ENCODE assay signal across 30 cellular contexts in the genomic region with DNA sequence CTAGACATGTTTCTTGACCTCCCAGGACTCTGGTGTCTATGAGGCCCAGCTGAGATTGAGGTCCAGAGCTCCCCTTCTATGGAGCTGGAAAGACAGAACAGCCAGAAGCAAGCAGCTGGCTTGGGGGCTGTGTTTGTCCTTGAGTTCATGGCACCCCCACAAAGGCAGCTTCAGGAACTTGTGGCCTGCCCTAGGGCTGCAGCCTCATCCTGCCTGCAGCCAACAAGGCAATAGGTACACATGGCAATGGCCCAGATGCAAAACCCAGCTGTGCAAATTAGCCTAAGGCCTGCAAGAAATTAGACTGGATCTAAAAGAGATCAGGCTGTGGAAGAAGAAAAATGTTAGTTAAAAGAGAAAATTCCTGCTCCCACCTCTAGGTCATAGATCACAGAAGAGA.
"Had no signal": no experiment of that assay in that cellular context is flagged by ENCODE, and none has a peak within 500 bp of the region (broad histone marks: within the 10 kb centered on the region; RNA-seq: fewer than 3 reads in every experiment).

No MANE protein-coding gene starts in this region.

- H2AFZ ChIP-seq: parathyroid adenoma had no signal

- H3K9ac ChIP-seq: parathyroid adenoma had no signal

- H3K27ac Mint-ChIP-seq: natural killer cell treated with Interleukin-12 subunit alpha and Interleukin-12 subunit beta and Interleukin-15 and Interleukin-18, amount 100 ng/mL, for 72 hours; nephron progenitor cell; progenitor cell of endocrine pancreas; stimulated activated effector memory CD8-positive, alpha-beta T cell treated with anti-CD3 and anti-CD28 coated beads, Interleukin-12 subunit alpha, Interleukin-12 subunit beta, amount 100 ng/mL, for 72 hours; stimulated activated naive B cell treated with anti-CD40 and anti-IgM and Interleukin-4, amounts not matched to agents 10 μg/mL and 1 μg/mL and 100 μg/mL, for 72 hours; stimulated activated naive CD8-positive, alpha-beta T cell treated with anti-CD3 and anti-CD28 coated beads, Interleukin-15, Interleukin-2, amounts not matched to agents 100 ng/mL and 50 ng/mL, for 24 hours had no signal

- H3K36me3 Mint-ChIP-seq: stimulated activated effector memory CD8-positive, alpha-beta T cell treated with anti-CD3 and anti-CD28 coated beads, Interleukin-12 subunit alpha, Interleukin-12 subunit beta, amount 100 ng/mL, for 72 hours; stimulated activated naive B cell treated with anti-CD40 and anti-IgM and Interleukin-4, amounts not matched to agents 10 μg/mL and 1 μg/mL and 100 μg/mL, for 72 hours had no signal

- H3K79me2 ChIP-seq: parathyroid adenoma had no signal

- H3K9me3 ChIP-seq: neutrophil, ovary, right lobe of liver, sigmoid colon, thoracic aorta, thyroid gland, upper lobe of right lung, uterus had no signal

- H3K4me3 ChIP-seq: ovary, psoas muscle, right lobe of liver, sigmoid colon, stomach, thoracic aorta, thyroid gland, tibial nerve, upper lobe of right lung, uterus had no signal

- H3K4me3 Mint-ChIP-seq: naive thymus-derived CD8-positive, alpha-beta T cell; natural killer cell treated with Interleukin-12 subunit alpha and Interleukin-12 subunit beta and Interleukin-15 and Interleukin-18, amount 100 ng/mL, for 72 hours; nephron progenitor cell; neural crest cell; stimulated activated effector memory CD8-positive, alpha-beta T cell treated with anti-CD3 and anti-CD28 coated beads, Interleukin-12 subunit alpha, Interleukin-12 subunit beta, amount 100 ng/mL, for 72 hours; stimulated activated naive B cell treated with anti-CD40 and anti-IgM and Interleukin-4, amounts not matched to agents 10 μg/mL and 1 μg/mL and 100 μg/mL, for 72 hours; stimulated activated naive CD8-positive, alpha-beta T cell treated with anti-CD3 and anti-CD28 coated beads, Interleukin-15, Interleukin-2, amounts not matched to agents 100 ng/mL and 50 ng/mL, for 24 hours had no signal

- H3K4me1 Mint-ChIP-seq: naive thymus-derived CD8-positive, alpha-beta T cell; neural crest cell; stimulated activated effector memory CD8-positive, alpha-beta T cell treated with anti-CD3 and anti-CD28 coated beads, Interleukin-12 subunit alpha, Interleukin-12 subunit beta, amount 100 ng/mL, for 72 hours; stimulated activated naive B cell treated with anti-CD40 and anti-IgM and Interleukin-4, amounts not matched to agents 10 μg/mL and 1 μg/mL and 100 μg/mL, for 72 hours had no signal

- H3K27me3 ChIP-seq: neutrophil, ovary, right lobe of liver, sigmoid colon, thyroid gland, tibial nerve, upper lobe of right lung, uterus had no signal

- H3K36me3 ChIP-seq: neutrophil, ovary, right lobe of liver, sigmoid colon, stomach, thoracic aorta, thyroid gland, tibial nerve, upper lobe of right lung, uterus had no signal

- H3K27me3 Mint-ChIP-seq: progenitor cell of endocrine pancreas; stimulated activated naive CD8-positive, alpha-beta T cell treated with anti-CD3 and anti-CD28 coated beads, Interleukin-15, Interleukin-2, amounts not matched to agents 100 ng/mL and 50 ng/mL, for 24 hours had no signal

- H3K27ac ChIP-seq: neutrophil, ovary, parathyroid adenoma, psoas muscle, right lobe of liver, sigmoid colon, stomach, thoracic aorta, thyroid gland, tibial nerve, upper lobe of right lung, uterus had no signal

- H3K4me1 ChIP-seq: parathyroid adenoma, psoas muscle, right lobe of liver, sigmoid colon, stomach, thyroid gland, tibial nerve, upper lobe of right lung, uterus had no signal

- DNase-seq: naive thymus-derived CD8-positive, alpha-beta T cell; nephron progenitor cell; nucleus accumbens; ovary; posterior cingulate gyrus; psoas muscle; right cardiac atrium; right lobe of liver; sigmoid colon; small intestine; stimulated activated CD4-positive, alpha-beta T cell treated with anti-CD3 and anti-CD28 coated beads, Interleukin-15, amount 100 ng/mL, for 24 hours; stimulated activated CD4-positive, alpha-beta T cell treated with anti-CD3 and anti-CD28 coated beads, Interleukin-2, amount 100 ng/mL, for 24 hours; stimulated activated CD4-positive, alpha-beta T cell treated with anti-CD3 and anti-CD28 coated beads, Interleukin-2, amount 100 ng/mL, for 48 hours; stimulated activated CD4-positive, alpha-beta T cell treated with anti-CD3 and anti-CD28 coated beads, Interleukin-4, amount 100 ng/mL, for 24 hours; stimulated activated naive B cell treated with anti-CD40 and anti-IgM and Interleukin-4, amounts not matched to agents 10 μg/mL and 1 μg/mL and 100 μg/mL, for 72 hours; stimulated activated naive CD4-positive, alpha-beta T cell treated with Interleukin-2 at 50 U/mL for 16 hours; stomach; thyroid gland; trophoblast cell; upper lobe of right lung; uterus had no signal
